Comparison of ENCODE assay signal across 1 cellular context in genomic region chr1:202348005-202348508, GRCh38.
TF ChIP-seq lines count a peak whose summit lies in the region.

No MANE protein-coding gene starts in this region.

TF ChIP-seq in K562, 482 proteins besides CTCF, POLR2A, EP300 and RAD21 (continued from another document and continues in another):
- TF ChIP-seq, protein P1, sequence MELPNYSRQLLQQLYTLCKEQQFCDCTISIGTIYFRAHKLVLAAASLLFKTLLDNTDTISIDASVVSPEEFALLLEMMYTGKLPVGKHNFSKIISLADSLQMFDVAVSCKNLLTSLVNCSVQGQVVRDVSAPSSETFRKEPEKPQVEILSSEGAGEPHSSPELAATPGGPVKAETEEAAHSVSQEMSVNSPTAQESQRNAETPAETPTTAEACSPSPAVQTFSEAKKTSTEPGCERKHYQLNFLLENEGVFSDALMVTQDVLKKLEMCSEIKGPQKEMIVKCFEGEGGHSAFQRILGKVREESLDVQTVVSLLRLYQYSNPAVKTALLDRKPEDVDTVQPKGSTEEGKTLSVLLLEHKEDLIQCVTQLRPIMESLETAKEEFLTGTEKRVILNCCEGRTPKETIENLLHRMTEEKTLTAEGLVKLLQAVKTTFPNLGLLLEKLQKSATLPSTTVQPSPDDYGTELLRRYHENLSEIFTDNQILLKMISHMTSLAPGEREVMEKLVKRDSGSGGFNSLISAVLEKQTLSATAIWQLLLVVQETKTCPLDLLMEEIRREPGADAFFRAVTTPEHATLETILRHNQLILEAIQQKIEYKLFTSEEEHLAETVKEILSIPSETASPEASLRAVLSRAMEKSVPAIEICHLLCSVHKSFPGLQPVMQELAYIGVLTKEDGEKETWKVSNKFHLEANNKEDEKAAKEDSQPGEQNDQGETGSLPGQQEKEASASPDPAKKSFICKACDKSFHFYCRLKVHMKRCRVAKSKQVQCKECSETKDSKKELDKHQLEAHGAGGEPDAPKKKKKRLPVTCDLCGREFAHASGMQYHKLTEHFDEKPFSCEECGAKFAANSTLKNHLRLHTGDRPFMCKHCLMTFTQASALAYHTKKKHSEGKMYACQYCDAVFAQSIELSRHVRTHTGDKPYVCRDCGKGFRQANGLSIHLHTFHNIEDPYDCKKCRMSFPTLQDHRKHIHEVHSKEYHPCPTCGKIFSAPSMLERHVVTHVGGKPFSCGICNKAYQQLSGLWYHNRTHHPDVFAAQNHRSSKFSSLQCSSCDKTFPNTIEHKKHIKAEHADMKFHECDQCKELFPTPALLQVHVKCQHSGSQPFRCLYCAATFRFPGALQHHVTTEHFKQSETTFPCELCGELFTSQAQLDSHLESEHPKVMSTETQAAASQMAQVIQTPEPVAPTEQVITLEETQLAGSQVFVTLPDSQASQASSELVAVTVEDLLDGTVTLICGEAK (IDR thresholded peaks at IDR 0.05) = peak; percentile 81
- TF ChIP-seq, protein P1 (CRISPR knock-in tag; IDR thresholded peaks at IDR 0.05) = no peak
- no peak for TF ChIP-seq ZNF77 (CRISPR knock-in tag; IDR thresholded peaks at IDR 0.05)
- TF ChIP-seq ZNF444 (CRISPR knock-in tag; IDR thresholded peaks at IDR 0.05) = 0 out of 2 replicates have a peak, but pooled peaks have one; percentile 66
- TF ChIP-seq, protein P2, sequence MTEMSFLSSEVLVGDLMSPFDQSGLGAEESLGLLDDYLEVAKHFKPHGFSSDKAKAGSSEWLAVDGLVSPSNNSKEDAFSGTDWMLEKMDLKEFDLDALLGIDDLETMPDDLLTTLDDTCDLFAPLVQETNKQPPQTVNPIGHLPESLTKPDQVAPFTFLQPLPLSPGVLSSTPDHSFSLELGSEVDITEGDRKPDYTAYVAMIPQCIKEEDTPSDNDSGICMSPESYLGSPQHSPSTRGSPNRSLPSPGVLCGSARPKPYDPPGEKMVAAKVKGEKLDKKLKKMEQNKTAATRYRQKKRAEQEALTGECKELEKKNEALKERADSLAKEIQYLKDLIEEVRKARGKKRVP (CRISPR knock-in tag; IDR thresholded peaks at IDR 0.05) = peak; percentile 81
- no peak for TF ChIP-seq E2F5 (CRISPR knock-in tag; IDR thresholded peaks at IDR 0.05)
- no peak for TF ChIP-seq RBM39 (optimal IDR thresholded peaks at IDR 0.05; ENCODE audit: low read depth, low read length)
- no peak for TF ChIP-seq TARDBP (IDR thresholded peaks at IDR 0.05)
- TF ChIP-seq PTRF (tag; IDR thresholded peaks at IDR 0.05) = peak; percentile 23; the same call in 1 of the 2 replicates
- no peak for TF ChIP-seq ZNF146 (CRISPR knock-in tag; IDR thresholded peaks at IDR 0.05; ENCODE audit: unreplicated experiment)
- no peak for TF ChIP-seq ZNF695 (CRISPR knock-in tag; IDR thresholded peaks at IDR 0.05)
- TF ChIP-seq, protein P3, sequence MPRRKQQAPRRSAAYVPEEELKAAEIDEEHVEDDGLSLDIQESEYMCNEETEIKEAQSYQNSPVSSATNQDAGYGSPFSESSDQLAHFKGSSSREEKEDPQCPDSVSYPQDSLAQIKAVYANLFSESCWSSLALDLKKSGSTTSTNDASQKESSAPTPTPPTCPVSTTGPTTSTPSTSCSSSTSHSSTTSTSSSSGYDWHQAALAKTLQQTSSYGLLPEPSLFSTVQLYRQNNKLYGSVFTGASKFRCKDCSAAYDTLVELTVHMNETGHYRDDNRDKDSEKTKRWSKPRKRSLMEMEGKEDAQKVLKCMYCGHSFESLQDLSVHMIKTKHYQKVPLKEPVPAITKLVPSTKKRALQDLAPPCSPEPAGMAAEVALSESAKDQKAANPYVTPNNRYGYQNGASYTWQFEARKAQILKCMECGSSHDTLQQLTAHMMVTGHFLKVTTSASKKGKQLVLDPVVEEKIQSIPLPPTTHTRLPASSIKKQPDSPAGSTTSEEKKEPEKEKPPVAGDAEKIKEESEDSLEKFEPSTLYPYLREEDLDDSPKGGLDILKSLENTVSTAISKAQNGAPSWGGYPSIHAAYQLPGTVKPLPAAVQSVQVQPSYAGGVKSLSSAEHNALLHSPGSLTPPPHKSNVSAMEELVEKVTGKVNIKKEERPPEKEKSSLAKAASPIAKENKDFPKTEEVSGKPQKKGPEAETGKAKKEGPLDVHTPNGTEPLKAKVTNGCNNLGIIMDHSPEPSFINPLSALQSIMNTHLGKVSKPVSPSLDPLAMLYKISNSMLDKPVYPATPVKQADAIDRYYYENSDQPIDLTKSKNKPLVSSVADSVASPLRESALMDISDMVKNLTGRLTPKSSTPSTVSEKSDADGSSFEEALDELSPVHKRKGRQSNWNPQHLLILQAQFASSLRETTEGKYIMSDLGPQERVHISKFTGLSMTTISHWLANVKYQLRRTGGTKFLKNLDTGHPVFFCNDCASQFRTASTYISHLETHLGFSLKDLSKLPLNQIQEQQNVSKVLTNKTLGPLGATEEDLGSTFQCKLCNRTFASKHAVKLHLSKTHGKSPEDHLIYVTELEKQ (CRISPR knock-in tag; IDR thresholded peaks at IDR 0.05) = no peak
- TF ChIP-seq HMBOX1 (IDR thresholded peaks at IDR 0.05) = peak; percentile 85
- TF ChIP-seq CEBPG (CRISPR knock-in tag; IDR thresholded peaks at IDR 0.05) = no peak
- TF ChIP-seq CEBPG (tag; conservative IDR thresholded peaks at IDR 0.05 in 1 of 2, IDR thresholded peaks at IDR 0.05 in 1 of 2) = peak in 1 of 2 experiments; percentile 75; a peak in 1 of 4 replicates
- peak; percentile 84 for TF ChIP-seq JUND (IDR thresholded peaks at IDR 0.05; ENCODE audit: borderline replicate concordance, low read depth, low read length)
- TF ChIP-seq JUND (tag; IDR thresholded peaks at IDR 0.05; ENCODE audit: borderline replicate concordance, low read depth, low read length) = 0 out of 3 replicates have a peak, but pooled peaks have one; percentile 81
- TF ChIP-seq GATAD2A (IDR thresholded peaks at IDR 0.05) = 0 out of 2 replicates have a peak, but pooled peaks have one; percentile 10
- TF ChIP-seq THRAP3 (IDR thresholded peaks at IDR 0.05; ENCODE audit: borderline replicate concordance) = peak; percentile 49; the same call in 1 of the 2 replicates
- no peak for TF ChIP-seq PRPF4 (IDR thresholded peaks at IDR 0.05; ENCODE audit: insufficient read depth, low read depth, low read length, poor library complexity, severe bottlenecking)
- TF ChIP-seq FOSL1 (tag; conservative IDR thresholded peaks at IDR 0.05) = peak; percentile 79
- TF ChIP-seq ZNF280B (CRISPR knock-in tag; IDR thresholded peaks at IDR 0.05) = no peak
- TF ChIP-seq ZNF717 (CRISPR knock-in tag; IDR thresholded peaks at IDR 0.05) = no peak
- no peak for TF ChIP-seq PBX2 (CRISPR knock-in tag; IDR thresholded peaks at IDR 0.05; ENCODE audit: low read depth)
- TF ChIP-seq PBX2 (tag; conservative IDR thresholded peaks at IDR 0.05; ENCODE audit: low read depth) = no peak
- TF ChIP-seq FOXJ3 (CRISPR knock-in tag; IDR thresholded peaks at IDR 0.05) = no peak
- TF ChIP-seq, protein P4, sequence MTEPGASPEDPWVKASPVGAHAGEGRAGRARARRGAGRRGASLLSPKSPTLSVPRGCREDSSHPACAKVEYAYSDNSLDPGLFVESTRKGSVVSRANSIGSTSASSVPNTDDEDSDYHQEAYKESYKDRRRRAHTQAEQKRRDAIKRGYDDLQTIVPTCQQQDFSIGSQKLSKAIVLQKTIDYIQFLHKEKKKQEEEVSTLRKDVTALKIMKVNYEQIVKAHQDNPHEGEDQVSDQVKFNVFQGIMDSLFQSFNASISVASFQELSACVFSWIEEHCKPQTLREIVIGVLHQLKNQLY (CRISPR knock-in tag; conservative IDR thresholded peaks at IDR 0.05) = 0 out of 4 replicates have a peak, but pooled peaks of 1 of the 2 experiments have one; percentile 48
- TF ChIP-seq LCOR (CRISPR knock-in tag; IDR thresholded peaks at IDR 0.05) = peak; percentile 59; the same call in 1 of the 2 replicates
- no peak for TF ChIP-seq ZNF12 (CRISPR knock-in tag; IDR thresholded peaks at IDR 0.05)
- TF ChIP-seq HMG20A (CRISPR knock-in tag; conservative IDR thresholded peaks at IDR 0.05) = peak; percentile 36; the same call in 1 of the 2 replicates
- TF ChIP-seq, protein P5, sequence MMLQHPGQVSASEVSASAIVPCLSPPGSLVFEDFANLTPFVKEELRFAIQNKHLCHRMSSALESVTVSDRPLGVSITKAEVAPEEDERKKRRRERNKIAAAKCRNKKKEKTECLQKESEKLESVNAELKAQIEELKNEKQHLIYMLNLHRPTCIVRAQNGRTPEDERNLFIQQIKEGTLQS (IDR thresholded peaks at IDR 0.05) = peak; percentile 79
- TF ChIP-seq, protein P5 (CRISPR knock-in tag; conservative IDR thresholded peaks at IDR 0.05) = no peak
- TF ChIP-seq ZKSCAN3 (CRISPR knock-in tag; IDR thresholded peaks at IDR 0.05) = no peak
